Comparison of ENCODE assay signal across 1 cellular context in genomic region chr12:8681129-8681902, GRCh38.
TF ChIP-seq lines count a peak whose summit lies in the region.

No MANE protein-coding gene starts in this region.

TF ChIP-seq in endothelial cell of umbilical vein, 7 proteins besides CTCF, POLR2A, EP300 and RAD21 (continued from another document):
- no peak for TF ChIP-seq MAX (IDR thresholded peaks at IDR 0.05; ENCODE audit: insufficient read depth, insufficient read length)
- peak; percentile 42 for TF ChIP-seq POLR2AphosphoS5 (IDR thresholded peaks at IDR 0.05; ENCODE audit: insufficient read depth, low read depth, low read length)
TF ChIP-seq in endothelial cell of umbilical vein: peak in this region for 4.
